In genomic region chr2:28665041-28665704, GRCh38 we compare ENCODE assay signal across 9 cellular contexts.
DNase-seq lines count a peak whose midpoint lies in the region; ATAC-seq, FAIRE-seq and TF ChIP-seq lines count a peak whose summit lies in the region.
"Had no signal": no experiment of that assay in that cellular context is flagged by ENCODE, and none has a peak within 500 bp of the region (broad histone marks: within the 10 kb centered on the region; RNA-seq: fewer than 3 reads in every experiment).

No MANE protein-coding gene starts in this region.

- ATAC-seq in K562 (no peak), left colon (peak; percentile 13), HG03439 (IDR thresholded peaks at IDR 0.05; ENCODE audit: unreplicated experiment) (no peak), GM21717 (IDR thresholded peaks at IDR 0.05; ENCODE audit: unreplicated experiment) (no peak)

- H3K9me3 ChIP-seq in Loucy (ENCODE audit: insufficient read depth, low read depth, low read length) (no peaks in the 10 kb centered on the region), K562 (replicated peaks; ENCODE audit: control insufficient read depth, insufficient read depth, low read depth, low read length) (0 out of 2 replicates have a peak, but pooled peaks cover 3% of the 10 kb centered on the region), stomach smooth muscle (ENCODE audit: control insufficient read depth in 2 of 2, low read length in 2 of 2) (no peaks in the 10 kb centered on the region)

- no TSS peak for BruUV-seq in K562 (replicated peaks; lab: Mats Ljungman, UMichigan)

- no peak for DNase-seq in K562 (ENCODE audit: extremely low read depth in 1 of 4, low spot score in 3 of 4)
- DNase-seq in left colon, result peak; percentile 63 to 80
- DNase-seq in NCI-H187 treated with DMSO at 0.1 percent for 48 hours (lab: John Stamatoyannopoulos, UW), result no peak
- DNase-seq in kidney glomerular epithelial cell (lab: John Stamatoyannopoulos, UW), result no peak
- DNase-seq: NCI-H1436 treated with DMSO at 0.1 percent for 48 hours had no signal

- H2AFZ ChIP-seq in Loucy (ENCODE audit: low read length) (peak overlapping the region; percentile 54; the same call in 1 of the 2 replicates), K562 (ENCODE audit: low read depth, low read length) (no peak overlapping the region)

- no peak for TF ChIP-seq POLR2A in K562 (conservative IDR thresholded peaks at IDR 0.05)

- no peak for TF ChIP-seq CTCF in Loucy (conservative IDR thresholded peaks at IDR 0.05; ENCODE audit: low read length)
- no peak for TF ChIP-seq CTCF in K562 (IDR thresholded peaks at IDR 0.05 in 2 of 3, conservative IDR thresholded peaks at IDR 0.05 in 1 of 3; ENCODE audit: insufficient read depth in 2 of 3, low read depth in 1 of 3, low read length in 3 of 3)

- 8% methylated on average over 8 of the region's 8 CpGs for WGBS in K562 (ENCODE audit: insufficient coverage, low coverage, missing lambda C conversion rate)

- no peaks in the 10 kb centered on the region for H3K9me2 ChIP-seq in Loucy (replicated peaks; ENCODE audit: low read depth, low read length)

- H3K36me3 ChIP-seq in Loucy (ENCODE audit: insufficient read depth, low read length), result no peaks in the 10 kb centered on the region
- no peaks in the 10 kb centered on the region for H3K36me3 ChIP-seq in K562 (ENCODE audit: control insufficient read depth, insufficient read depth, low read length)
- H3K36me3 ChIP-seq in stomach smooth muscle (ENCODE audit: control insufficient read depth in 2 of 2, insufficient read depth in 2 of 2, low read length in 2 of 2), result no peaks in the 10 kb centered on the region

- TF ChIP-seq RAD21 in K562 (CRISPR knock-in tag; conservative IDR thresholded peaks at IDR 0.05 in 1 of 2, IDR thresholded peaks at IDR 0.05 in 1 of 2), result no peak

- no peak for TF ChIP-seq EP300 in K562 (IDR thresholded peaks at IDR 0.05; ENCODE audit: low read length)

- in situ Hi-C loops in K562 (cut with MboI), result no loop called here

- H3K27me3 ChIP-seq in Loucy (ENCODE audit: insufficient read depth, low read length, poor library complexity, severe bottlenecking) (no peaks in the 10 kb centered on the region), K562 (ENCODE audit: control insufficient read depth in 2 of 2, insufficient read depth in 2 of 2, low read length in 2 of 2) (peaks cover 10 to 35% of the 10 kb centered on the region in 2 experiments; a peak in 4 of 5 replicates), stomach smooth muscle (ENCODE audit: control insufficient read depth in 1 of 2, insufficient read depth in 2 of 2, low read length in 2 of 2) (no peaks in the 10 kb centered on the region)

- H4K20me1 ChIP-seq in Loucy (ENCODE audit: insufficient read depth, low read length, poor library complexity, severe bottlenecking) (no peaks in the 10 kb centered on the region), K562 (replicated peaks; ENCODE audit: control insufficient read depth, insufficient read depth, low read length) (0 out of 2 replicates have a peak, but pooled peaks cover 7% of the 10 kb centered on the region)

- no peak overlapping the region for H3K4me3 ChIP-seq in Loucy (ENCODE audit: low read length, poor library complexity, severe bottlenecking)
- H3K4me3 ChIP-seq in K562, result no peak overlapping the region
- H3K4me3 ChIP-seq in stomach smooth muscle (ENCODE audit: low read length in 2 of 2), result peak overlapping the region; percentile 23 to 49

- H3K9ac ChIP-seq in Loucy (ENCODE audit: low read depth, low read length, poor library complexity, severe bottlenecking) (no peak overlapping the region), K562 (ENCODE audit: insufficient read depth in 1 of 2, low read depth in 2 of 2, low read length in 2 of 2) (no peak overlapping the region), stomach smooth muscle (ENCODE audit: low read length in 2 of 2) (peak overlapping the region; percentile 46 to 55)

- H3K4me2 ChIP-seq in Loucy (ENCODE audit: low read depth, low read length, poor library complexity, severe bottlenecking) (no peak overlapping the region), K562 (ENCODE audit: insufficient read depth, low read length) (no peak overlapping the region)

- intact Hi-C loops in K562 (cut with micrococcal nuclease) (no loop called here), left colon (cut with DNase I, micrococcal nuclease) (loop anchor here in 1 of 2 donors (10.0 kb wide), 1 partner anchor 80 kb away; no protein-coding TSS in a partner anchor)

- no peaks in the 10 kb centered on the region for H3K4me1 ChIP-seq in Loucy (ENCODE audit: insufficient read depth, low read length, poor library complexity, severe bottlenecking)
- peaks cover 5 to 9% of the 10 kb centered on the region in 2 experiments; a peak in 4 of 5 replicates for H3K4me1 ChIP-seq in K562 (replicated peaks in 1 of 2; ENCODE audit: control insufficient read depth in 2 of 2, insufficient read depth in 2 of 2, low read length in 2 of 2)
- H3K4me1 ChIP-seq in stomach smooth muscle (ENCODE audit: control insufficient read depth, insufficient read depth, low read length), result peaks cover 64% of the 10 kb centered on the region

- POLR2A ChIA-PET in K562 (lab: Yijun Ruan, JAX), result interaction anchor here (0.6 kb wide), 1 partner anchor 913 kb away, joined by 3 read pairs; no protein-coding TSS in a partner anchor

- CTCF ChIA-PET in K562 (lab: Yijun Ruan, JAX; ENCODE audit: low intra/inter-chr PET ratio), result interaction anchor here (0.6 kb wide), 1 partner anchor 88 kb away, joined by 4 read pairs; no protein-coding TSS in a partner anchor

- H3K79me2 ChIP-seq in Loucy (ENCODE audit: insufficient read depth, low read length), result no peaks in the 10 kb centered on the region
- H3K79me2 ChIP-seq in K562 (ENCODE audit: control insufficient read depth, insufficient read depth, low read length), result no peaks in the 10 kb centered on the region

- H3F3A ChIP-seq in Loucy (ENCODE audit: low read depth), result no peaks in the 10 kb centered on the region

- no peak overlapping the region for H3K27ac ChIP-seq in K562 (ENCODE audit: extremely low read depth, low read depth, low read length)
- peak overlapping the region; percentile 95 for H3K27ac ChIP-seq in stomach smooth muscle (ENCODE audit: low read length)

- H3K9me1 ChIP-seq in K562 (ENCODE audit: control insufficient read depth, insufficient read depth, low read length), result no peaks in the 10 kb centered on the region

- no peak for FAIRE-seq in K562 (lab: Jason Lieb, UNC)

TF ChIP-seq in K562, 482 proteins besides CTCF, POLR2A, EP300 and RAD21:
- TF ChIP-seq CBFA2T3 (IDR thresholded peaks at IDR 0.05) (0 out of 2 replicates have a peak, but pooled peaks have one; percentile 16), HLTF (IDR thresholded peaks at IDR 0.05) (no peak), STAT6 (CRISPR knock-in tag; IDR thresholded peaks at IDR 0.05) (no peak), DLX4 (CRISPR knock-in tag; IDR thresholded peaks at IDR 0.05) (no peak), ARNT (IDR thresholded peaks at IDR 0.05) (no peak), HIVEP1 (CRISPR knock-in tag; IDR thresholded peaks at IDR 0.05) (no peak), KAT2B (IDR thresholded peaks at IDR 0.05; ENCODE audit: low read depth, low read length) (no peak), ZNF253 (CRISPR knock-in tag; conservative IDR thresholded peaks at IDR 0.05) (no peak), RFX7 (CRISPR knock-in tag; IDR thresholded peaks at IDR 0.05) (no peak)
TF ChIP-seq in K562: peak in this region for 1.

Comparison
In these comparisons a context has a peak if more than half of its experiments do, and no peak if none do; other contexts are left out.
1. H3K4me3 ChIP-seq: peak in stomach smooth muscle (2 of 2); none in Loucy (single experiment) and K562 (single experiment).
2. H3K9ac ChIP-seq: peak in stomach smooth muscle (2 of 2); none in Loucy (single experiment) and K562 (0 of 2).
3. DNase-seq: peak in left colon (2 of 2); none in K562 (0 of 4), NCI-H187 treated with DMSO at 0.1 percent for 48 hours (single experiment) and kidney glomerular epithelial cell (single experiment).